15 cellular contexts compared by ENCODE assay signal in the genomic region with DNA sequence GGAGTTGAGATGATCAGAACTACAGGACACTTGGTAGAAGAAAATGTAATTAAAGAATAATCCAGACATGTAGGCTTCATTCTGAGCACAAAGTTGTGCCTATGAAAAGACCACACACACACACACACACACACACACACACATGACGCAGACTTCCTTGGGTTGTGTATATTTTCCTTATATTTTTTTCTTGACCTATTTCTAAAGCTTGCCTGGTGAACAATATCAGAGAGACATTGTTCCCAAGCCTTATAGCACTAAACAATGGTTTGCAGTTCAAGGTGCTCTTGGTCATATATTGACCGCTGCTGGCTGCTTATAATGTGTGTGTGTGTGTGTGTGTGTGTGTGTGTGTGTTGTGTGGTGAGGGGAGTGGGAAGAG.
DNase-seq lines count a peak whose midpoint lies in the region; ATAC-seq and TF ChIP-seq lines count a peak whose summit lies in the region.
"Had no signal": no experiment of that assay in that cellular context is flagged by ENCODE, and none has a peak within 500 bp of the region (broad histone marks: within the 10 kb centered on the region; RNA-seq: fewer than 3 reads in every experiment).

No MANE protein-coding gene starts in this region.

- no peaks in the 10 kb centered on the region for H3K27me3 Mint-ChIP-seq in CD4-positive, CD25-positive, alpha-beta regulatory T cell

- no peaks in the 10 kb centered on the region for H4K20me1 ChIP-seq in MM.1S (ENCODE audit: insufficient read depth, low read length)

- peak overlapping the region; percentile 97 for H3K27ac ChIP-seq in CD4-positive, CD25-positive, alpha-beta regulatory T cell (ENCODE audit: insufficient read depth, low read length, poor library complexity, severe bottlenecking)
- H3K27ac ChIP-seq in SJSA1 (peak overlapping the region; percentile 69; the same call in 1 of the 2 replicates), skeletal muscle tissue (ENCODE audit: low read depth, low read length) (peak overlapping the region; percentile 62), MM.1S (ENCODE audit: low read length) (no peak overlapping the region)
- peak overlapping the region; percentile 92 for H3K27ac ChIP-seq in effector memory CD4-positive, alpha-beta T cell (ENCODE audit: insufficient read depth, low read length, poor library complexity, severe bottlenecking)
- H3K27ac ChIP-seq: VCaP had no signal

- H3K9me3 Mint-ChIP-seq in CD4-positive, CD25-positive, alpha-beta regulatory T cell: no peaks in the 10 kb centered on the region

- H3K4me3 ChIP-seq in CD4-positive, CD25-positive, alpha-beta regulatory T cell (ENCODE audit: low read depth, low read length): no peak overlapping the region
- H3K4me3 ChIP-seq in SJSA1 (no peak overlapping the region), skeletal muscle tissue (ENCODE audit: low read length in 3 of 3) (no peak overlapping the region), MM.1S (ENCODE audit: low read length) (no peak overlapping the region)
- H3K4me3 ChIP-seq in effector memory CD4-positive, alpha-beta T cell (ENCODE audit: insufficient read depth, low read depth, low read length, poor library complexity, severe bottlenecking): no peak overlapping the region
- H3K4me3 ChIP-seq: prostate gland, upper lobe of right lung had no signal

- peaks cover 6 to 31% (median 19%) of the 10 kb centered on the region in 4 donors for H3K4me1 Mint-ChIP-seq in CD4-positive, CD25-positive, alpha-beta regulatory T cell

- no peak overlapping the region for H3K9ac ChIP-seq in skeletal muscle tissue (ENCODE audit: low read depth in 1 of 3, low read length in 3 of 3)
- no peak overlapping the region for H3K9ac ChIP-seq in MM.1S (ENCODE audit: low read length)

- H3K79me2 ChIP-seq in MM.1S (ENCODE audit: low read length): no peaks in the 10 kb centered on the region

- no peak for DNase-seq in CD4-positive, CD25-positive, alpha-beta regulatory T cell
- DNase-seq in SJSA1 (ENCODE audit: low read depth in 1 of 2, low spot score in 2 of 2) (peak in 1 of 2 experiments; percentile 52), islet precursor cell (no peak), GM10266 (ENCODE audit: extremely low spot score) (no peak), MM.1S (no peak)
- no peak for DNase-seq in effector memory CD4-positive, alpha-beta T cell
- DNase-seq: activated naive CD4-positive, alpha-beta T cell treated with Interleukin-2 at 50 U/mL for 16 hours; DMS79 treated with DMSO at 0.1 percent for 48 hours; Karpas-422; NCI-H146; stimulated activated CD4-positive, alpha-beta T cell treated with anti-CD3 and anti-CD28 coated beads, Interleukin-1b, Interleukin-23, amount 100 ng/mL, for 48 hours; upper lobe of right lung had no signal

- no peak overlapping the region for H2AFZ ChIP-seq in MM.1S (ENCODE audit: low read length)

- no peaks in the 10 kb centered on the region for H3K9me2 ChIP-seq in MM.1S (replicated peaks; ENCODE audit: insufficient read depth, low read length)

- H3K4me2 ChIP-seq in MM.1S (ENCODE audit: low read depth, low read length): no peak overlapping the region

- peaks cover 36% of the 10 kb centered on the region for H3K4me1 ChIP-seq in CD4-positive, CD25-positive, alpha-beta regulatory T cell (ENCODE audit: control insufficient read depth, insufficient read depth, low read length, poor library complexity, severe bottlenecking)
- peaks cover 36% of the 10 kb centered on the region for H3K4me1 ChIP-seq in SJSA1 (replicated peaks)
- peaks cover 32% of the 10 kb centered on the region for H3K4me1 ChIP-seq in effector memory CD4-positive, alpha-beta T cell (ENCODE audit: control insufficient read depth, insufficient read depth, low read length, poor library complexity, severe bottlenecking)
- H3K4me1 ChIP-seq in skeletal muscle tissue (ENCODE audit: control insufficient read depth in 3 of 3, insufficient read depth in 3 of 3, low read length in 3 of 3): peaks cover 23 to 29% (median 28%) of the 10 kb centered on the region in 3 donors
- H3K4me1 ChIP-seq in MM.1S (ENCODE audit: low read length): peaks cover 17% of the 10 kb centered on the region
- H3K4me1 ChIP-seq: prostate gland had no signal

- H3K27me3 ChIP-seq in CD4-positive, CD25-positive, alpha-beta regulatory T cell (ENCODE audit: control insufficient read depth, insufficient read depth, low read length): no peaks in the 10 kb centered on the region
- H3K27me3 ChIP-seq in SJSA1 (replicated peaks) (no peaks in the 10 kb centered on the region), skeletal muscle tissue (ENCODE audit: control insufficient read depth in 3 of 3, insufficient read depth in 3 of 3, low read length in 3 of 3) (no peaks in the 10 kb centered on the region), MM.1S (replicated peaks; ENCODE audit: insufficient read depth, low read length) (no peaks in the 10 kb centered on the region)
- no peaks in the 10 kb centered on the region for H3K27me3 ChIP-seq in effector memory CD4-positive, alpha-beta T cell (replicated peaks; ENCODE audit: control insufficient read depth, insufficient read depth, low read length, poor library complexity, severe bottlenecking)
- H3K27me3 ChIP-seq: upper lobe of right lung had no signal

- no peaks in the 10 kb centered on the region for H3K9me3 ChIP-seq in CD4-positive, CD25-positive, alpha-beta regulatory T cell (ENCODE audit: control insufficient read depth in 2 of 2, low read length in 2 of 2)
- H3K9me3 ChIP-seq in SJSA1 (replicated peaks) (no peaks in the 10 kb centered on the region), skeletal muscle tissue (ENCODE audit: control insufficient read depth in 3 of 3, low read length in 3 of 3) (no peaks in the 10 kb centered on the region), MM.1S (replicated peaks; ENCODE audit: insufficient read depth, low read length) (no peaks in the 10 kb centered on the region)
- H3K9me3 ChIP-seq in effector memory CD4-positive, alpha-beta T cell (ENCODE audit: control insufficient read depth, low read length): no peaks in the 10 kb centered on the region
- H3K9me3 ChIP-seq: prostate gland, upper lobe of right lung had no signal

- TF ChIP-seq CTCF in GM10266 (IDR thresholded peaks at IDR 0.05; ENCODE audit: control insufficient read depth, insufficient read depth, low read depth, missing control alignments) (no peak), MM.1S (IDR thresholded peaks at IDR 0.05; ENCODE audit: low read length) (no peak)

- peak overlapping the region in 1 of 3 donors; percentile 91 for H3K27ac Mint-ChIP-seq in CD4-positive, CD25-positive, alpha-beta regulatory T cell

- peaks cover 13% of the 10 kb centered on the region; the same call in 1 of the 2 replicates for H3F3A ChIP-seq in MM.1S (ENCODE audit: insufficient read depth, low read length)

- H3K4me3 Mint-ChIP-seq in CD4-positive, CD25-positive, alpha-beta regulatory T cell: peak overlapping the region in 1 of 4 donors; percentile 68

- H3K36me3 ChIP-seq in CD4-positive, CD25-positive, alpha-beta regulatory T cell (ENCODE audit: control insufficient read depth, insufficient read depth, low read length): no peaks in the 10 kb centered on the region
- H3K36me3 ChIP-seq in SJSA1 (no peaks in the 10 kb centered on the region), skeletal muscle tissue (ENCODE audit: control insufficient read depth in 3 of 3, insufficient read depth in 3 of 3, low read length in 3 of 3) (no peaks in the 10 kb centered on the region), MM.1S (replicated peaks; ENCODE audit: insufficient read depth, low read length) (no peaks in the 10 kb centered on the region)
- no peaks in the 10 kb centered on the region for H3K36me3 ChIP-seq in effector memory CD4-positive, alpha-beta T cell (ENCODE audit: control insufficient read depth, insufficient read depth, low read length)
- H3K36me3 ChIP-seq: prostate gland, upper lobe of right lung had no signal

- H3K36me3 Mint-ChIP-seq in CD4-positive, CD25-positive, alpha-beta regulatory T cell: peaks cover 3% of the 10 kb centered on the region

- no peak for ATAC-seq in CD4-positive, CD25-positive, alpha-beta regulatory T cell (ENCODE audit: low read depth in 2 of 2)
- ATAC-seq: upper lobe of right lung had no signal
